In genomic region chr13:26811636-26812035, GRCh38 we compare ENCODE assay signal across 16 cellular contexts. TPM values are rescaled to one million over a fixed set of nuclear protein-coding genes. Genes with fewer than 3 reads are reported as not detected.
"Had no signal": no experiment of that assay in that cellular context is flagged by ENCODE, and none has a peak within 500 bp of the region (broad histone marks: within the 10 kb centered on the region; RNA-seq: fewer than 3 reads in every experiment).

No MANE protein-coding gene starts in this region.

- H3K27ac Mint-ChIP-seq: activated T-helper 2 cell treated with anti-CD3 and anti-CD28 coated beads, Interferon-gamma antibody, Interleukin-2, Interleukin-4, amounts not matched to agents 10 μg/mL and 5 μg/mL and 100 μg/mL, durations not matched to agents 14 hours and 24 hours and 36 hours; natural killer cell had no signal

- H3K36me3 Mint-ChIP-seq: natural killer cell had no signal

- ATAC-seq: gastrocnemius medialis, heart right ventricle, left lobe of liver, natural killer cell had no signal

- DNase-seq: activated CD4-positive, alpha-beta T cell treated with anti-CD3 and anti-CD28 coated beads, Interleukin-2, amount 50 U/mL, for 1 hour; activated naive CD4-positive, alpha-beta T cell treated with anti-CD3 and anti-CD28 coated beads, Interleukin-2, amount 50 U/mL, for 16 hours; adrenal gland; caudate nucleus; effector CD8-positive, alpha-beta T cell; gastrocnemius medialis; heart right ventricle; mammary epithelial cell; natural killer cell; stomach had no signal

- H3K4me3 Mint-ChIP-seq: natural killer cell had no signal

- H3K9me3 Mint-ChIP-seq: activated T-helper 2 cell treated with anti-CD3 and anti-CD28 coated beads, Interferon-gamma antibody, Interleukin-2, Interleukin-4, amounts not matched to agents 10 μg/mL and 5 μg/mL and 100 μg/mL, durations not matched to agents 14 hours and 24 hours and 36 hours; natural killer cell had no signal

- H3K4me1 Mint-ChIP-seq: natural killer cell had no signal

RNA-seq across cellular contexts. Expression of gene GPR12, which starts 51.0 kb away (rescaled TPM):
- total RNA-seq: activated CD8-positive, alpha-beta memory T cell treated with anti-CD3 and anti-CD28 coated beads for 36 hours; activated T-helper 2 cell treated with anti-CD3 and anti-CD28 coated beads, Interferon-gamma antibody, Interleukin-2, Interleukin-4, amounts not matched to agents 10 μg/mL and 5 μg/mL and 100 μg/mL, durations not matched to agents 14 hours and 24 hours and 36 hours; adrenal gland; fibroblast of lung; gastrocnemius medialis; left lobe of liver; mammary epithelial cell; mucosa of gallbladder; natural killer cell; urinary bladder had no signal
